Comparison of ENCODE assay signal across 26 cellular contexts in the genomic region with DNA sequence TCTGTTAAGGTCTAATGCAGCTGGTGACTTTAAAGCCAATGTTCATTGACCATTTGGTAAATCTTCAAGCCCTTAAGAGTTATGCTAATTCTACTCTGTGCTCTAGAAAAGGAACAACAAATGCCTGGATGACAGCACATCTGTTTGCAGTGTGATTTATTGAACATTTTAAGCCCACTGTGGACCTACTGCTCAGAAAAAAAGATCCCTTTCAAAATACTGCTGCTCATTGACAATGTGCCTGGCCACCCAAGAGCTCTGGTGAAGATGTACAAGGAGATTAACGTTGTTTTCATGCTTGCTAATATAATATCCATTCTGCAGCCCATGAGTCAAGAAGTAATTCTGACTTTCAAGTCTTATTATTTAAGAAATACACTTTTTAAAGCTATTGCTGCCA.
"Had no signal": no experiment of that assay in that cellular context is flagged by ENCODE, and none has a peak within 500 bp of the region (broad histone marks: within the 10 kb centered on the region; RNA-seq: fewer than 3 reads in every experiment).

No MANE protein-coding gene starts in this region.

- H3K27ac ChIP-seq: body of pancreas, colonic mucosa, heart right ventricle, ovary, thoracic aorta, vagina had no signal

- ATAC-seq: body of pancreas; naive thymus-derived CD8-positive, alpha-beta T cell; sciatic nerve had no signal

- H3K4me3 ChIP-seq: adrenal gland, body of pancreas, colonic mucosa, heart right ventricle, ovary, thoracic aorta, vagina had no signal

- H3K4me1 ChIP-seq: colonic mucosa had no signal

- H3K9me3 Mint-ChIP-seq: activated naive CD4-positive, alpha-beta T cell treated with anti-CD3 and anti-CD28 coated beads for 36 hours; activated naive CD8-positive, alpha-beta T cell treated with anti-CD3 and anti-CD28 coated beads for 36 hours; stimulated activated effector memory CD8-positive, alpha-beta T cell treated with anti-CD3 and anti-CD28 coated beads, Interleukin-12 subunit alpha, Interleukin-12 subunit beta, amount 100 ng/mL, for 72 hours; stimulated activated naive CD8-positive, alpha-beta T cell treated with anti-CD3 and anti-CD28 coated beads, Interleukin-15, Interleukin-2, amounts not matched to agents 100 ng/mL and 50 ng/mL, for 24 hours; T-helper 2 cell treated with Interferon-gamma antibody and Interleukin-4, amounts not matched to agents 5 μg/mL and 100 μg/mL, for 36 hours; type B pancreatic cell had no signal

- DNase-seq: activated CD4-positive, alpha-beta T cell treated with anti-CD3 and anti-CD28 coated beads for 36 hours; activated CD4-positive, CD25-positive, alpha-beta regulatory T cell; activated effector memory CD4-positive, alpha-beta T cell treated with Interleukin-2 at 50 U/mL for 16 hours; activated naive CD4-positive, alpha-beta T cell treated with anti-CD3 and anti-CD28 coated beads for 36 hours; activated naive CD8-positive, alpha-beta T cell treated with anti-CD3 and anti-CD28 coated beads for 36 hours; adrenal gland; aorta; body of pancreas; colonic mucosa; effector memory CD4-positive, alpha-beta T cell; foreskin fibroblast; heart right ventricle; naive thymus-derived CD8-positive, alpha-beta T cell; ovary; retina; small intestine; stimulated activated CD4-positive, alpha-beta T cell treated with anti-CD3 and anti-CD28 coated beads, Interleukin-4, amount 100 ng/mL, for 24 hours had no signal

- H3K4me3 Mint-ChIP-seq: activated CD4-positive, alpha-beta T cell treated with anti-CD3 and anti-CD28 coated beads for 36 hours; activated naive CD4-positive, alpha-beta T cell treated with anti-CD3 and anti-CD28 coated beads for 36 hours; activated naive CD8-positive, alpha-beta T cell treated with anti-CD3 and anti-CD28 coated beads for 36 hours; mesothelial cell of epicardium; naive thymus-derived CD8-positive, alpha-beta T cell; stimulated activated effector memory CD8-positive, alpha-beta T cell treated with anti-CD3 and anti-CD28 coated beads, Interleukin-12 subunit alpha, Interleukin-12 subunit beta, amount 100 ng/mL, for 72 hours; stimulated activated naive CD8-positive, alpha-beta T cell treated with anti-CD3 and anti-CD28 coated beads, Interleukin-15, Interleukin-2, amounts not matched to agents 100 ng/mL and 50 ng/mL, for 24 hours; T-helper 2 cell treated with Interferon-gamma antibody and Interleukin-4, amounts not matched to agents 5 μg/mL and 100 μg/mL, for 36 hours; type B pancreatic cell had no signal

- H3K27me3 Mint-ChIP-seq: activated CD4-positive, alpha-beta T cell treated with anti-CD3 and anti-CD28 coated beads for 36 hours; activated naive CD8-positive, alpha-beta T cell treated with anti-CD3 and anti-CD28 coated beads for 36 hours; naive thymus-derived CD8-positive, alpha-beta T cell; progenitor cell of endocrine pancreas; stimulated activated naive CD8-positive, alpha-beta T cell treated with anti-CD3 and anti-CD28 coated beads, Interleukin-15, Interleukin-2, amounts not matched to agents 100 ng/mL and 50 ng/mL, for 24 hours; type B pancreatic cell had no signal

- H3K27ac Mint-ChIP-seq: activated CD4-positive, alpha-beta T cell treated with anti-CD3 and anti-CD28 coated beads for 36 hours; activated naive CD4-positive, alpha-beta T cell treated with anti-CD3 and anti-CD28 coated beads for 36 hours; activated naive CD8-positive, alpha-beta T cell treated with anti-CD3 and anti-CD28 coated beads for 36 hours; mesothelial cell of epicardium; naive thymus-derived CD8-positive, alpha-beta T cell; progenitor cell of endocrine pancreas; stimulated activated effector memory CD8-positive, alpha-beta T cell treated with anti-CD3 and anti-CD28 coated beads, Interleukin-12 subunit alpha, Interleukin-12 subunit beta, amount 100 ng/mL, for 72 hours; stimulated activated naive CD8-positive, alpha-beta T cell treated with anti-CD3 and anti-CD28 coated beads, Interleukin-15, Interleukin-2, amounts not matched to agents 100 ng/mL and 50 ng/mL, for 24 hours; T-helper 2 cell treated with Interferon-gamma antibody and Interleukin-4, amounts not matched to agents 5 μg/mL and 100 μg/mL, for 36 hours; type B pancreatic cell had no signal

- H3K36me3 ChIP-seq: adrenal gland, colonic mucosa, heart right ventricle, ovary, thoracic aorta, vagina had no signal

- H3K36me3 Mint-ChIP-seq: stimulated activated effector memory CD8-positive, alpha-beta T cell treated with anti-CD3 and anti-CD28 coated beads, Interleukin-12 subunit alpha, Interleukin-12 subunit beta, amount 100 ng/mL, for 72 hours had no signal

- H3K27me3 ChIP-seq: adrenal gland, body of pancreas, colonic mucosa, heart right ventricle, ovary, vagina had no signal

- H3K9me3 ChIP-seq: adrenal gland, body of pancreas, colonic mucosa, heart right ventricle, ovary, thoracic aorta, vagina had no signal
